Comparison of ENCODE assay signal across 3 cellular contexts in the genomic region with DNA sequence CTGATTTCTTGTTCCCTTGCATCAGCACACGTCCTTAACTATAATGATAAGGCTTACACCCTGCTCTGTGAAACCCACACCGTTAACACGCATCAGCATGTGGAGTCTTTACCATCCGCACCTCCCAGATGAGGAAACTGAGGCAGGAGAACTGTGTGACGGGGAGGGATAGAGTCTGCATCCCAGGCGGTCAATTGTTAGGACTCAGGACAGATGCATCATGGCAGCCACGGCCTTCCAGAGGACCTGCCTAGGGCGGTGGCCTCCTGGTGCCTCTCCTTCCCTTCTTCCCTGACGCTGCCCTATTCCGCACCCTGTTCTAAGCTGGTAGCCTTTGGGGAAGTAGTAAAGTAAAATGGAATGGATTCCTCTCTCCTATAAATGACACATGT.
"Had no signal": no experiment of that assay in that cellular context is flagged by ENCODE, and none has a peak within 500 bp of the region (broad histone marks: within the 10 kb centered on the region; RNA-seq: fewer than 3 reads in every experiment).

No MANE protein-coding gene starts in this region.

- ATAC-seq: GM12878 had no signal

- DNase-seq: GDM1, GF-D8 had no signal

- H3K4me3 ChIP-seq: GM12878 had no signal
